ENCODE assay signal across 8 cellular contexts in the genomic region with DNA sequence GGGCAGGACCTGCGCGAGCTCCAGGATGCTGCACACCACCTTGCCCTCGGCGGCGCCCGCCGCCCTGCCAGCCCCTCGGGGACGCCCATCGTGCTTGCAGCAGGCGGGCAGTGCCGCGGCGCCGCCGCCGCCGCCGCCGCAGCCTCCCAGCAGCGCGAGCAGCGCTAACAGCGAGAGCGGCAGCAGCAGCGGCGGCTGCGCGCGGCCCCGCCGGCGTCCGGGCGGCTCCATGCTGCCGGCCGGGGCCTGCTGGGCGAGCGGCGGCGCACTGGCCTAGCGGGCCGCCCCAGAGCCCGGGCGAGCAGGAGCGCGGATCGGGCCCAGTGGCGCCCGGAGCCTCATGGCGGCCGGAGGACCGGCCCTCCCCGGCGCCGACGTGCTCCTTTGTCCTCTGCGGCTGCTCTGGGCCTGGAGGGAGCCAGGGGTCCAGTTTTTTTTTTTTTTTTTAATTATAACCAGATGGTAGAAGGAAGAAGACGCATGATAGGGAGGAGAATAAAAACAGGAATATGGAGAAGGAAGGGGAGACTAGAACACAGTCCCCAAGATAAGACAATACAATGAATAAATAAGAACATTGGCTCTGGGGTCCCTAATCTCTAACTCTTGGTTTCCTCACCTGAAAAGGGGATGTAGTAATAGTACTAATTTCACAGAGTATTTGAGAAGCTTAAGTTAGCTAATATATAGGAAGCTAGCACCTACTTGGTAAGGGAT. TPM values are rescaled to one million over a fixed set of nuclear protein-coding genes. Genes with fewer than 3 reads are reported as not detected.
DNase-seq lines count a peak whose midpoint lies in the region; ATAC-seq and TF ChIP-seq lines count a peak whose summit lies in the region.

No MANE protein-coding gene starts in this region.

- no peak overlapping the region for H2BK5ac ChIP-seq in mesenchymal stem cell (ENCODE audit: low read depth, low read length, poor library complexity, severe bottlenecking)

- H3K4me1 Mint-ChIP-seq in CD4-positive, CD25-positive, alpha-beta regulatory T cell: peaks cover 0 to 3% (median 0%) of the 10 kb centered on the region in 4 donors

- no peak overlapping the region for H2BK15ac ChIP-seq in mesenchymal stem cell (ENCODE audit: low read depth, poor library complexity, severe bottlenecking)

- no peak overlapping the region for H2AK5ac ChIP-seq in mesenchymal stem cell (ENCODE audit: low read length, severe bottlenecking)

- no peak overlapping the region for H3K4ac ChIP-seq in mesenchymal stem cell (ENCODE audit: low read depth in 1 of 2, low read length in 2 of 2)

- H3K9me3 Mint-ChIP-seq in CD4-positive, CD25-positive, alpha-beta regulatory T cell: no peaks in the 10 kb centered on the region

- TF ChIP-seq CTCF in coronary artery (IDR thresholded peaks at IDR 0.05): no peak

- peak overlapping the region in 1 of 4 donors; percentile 61 for H3K4me3 Mint-ChIP-seq in CD4-positive, CD25-positive, alpha-beta regulatory T cell

- no peak overlapping the region for H3K23ac ChIP-seq in mesenchymal stem cell (ENCODE audit: low read length in 2 of 2)

- H2BK12ac ChIP-seq in mesenchymal stem cell (ENCODE audit: low read length in 2 of 2): no peak overlapping the region

- H2AFZ ChIP-seq in mesenchymal stem cell (ENCODE audit: low read depth, low read length): peak overlapping the region; percentile 42

- H3K36me3 Mint-ChIP-seq in CD4-positive, CD25-positive, alpha-beta regulatory T cell: no peaks in the 10 kb centered on the region

- DNase-seq in CD4-positive, CD25-positive, alpha-beta regulatory T cell: no peak
- DNase-seq in Jurkat, Clone E6-1 (ENCODE audit: low read depth, low spot score): no peak
- no peak for DNase-seq in coronary artery (ENCODE audit: low spot score)
- DNase-seq in mesenchymal stem cell: peak; percentile 43
- no peak for DNase-seq in T-helper 1 cell
- DNase-seq in activated gamma-delta T cell (lab: John Stamatoyannopoulos, UW): no peak
- DNase-seq in mucosa of gallbladder (ENCODE audit: low spot score): no peak

- peak overlapping the region; percentile 78 for H3K4me2 ChIP-seq in mesenchymal stem cell (ENCODE audit: low read length, poor library complexity, severe bottlenecking)

- no peak overlapping the region for H3K14ac ChIP-seq in mesenchymal stem cell (ENCODE audit: low read length in 2 of 2)

- peaks cover 6% of the 10 kb centered on the region for H3K27me3 ChIP-seq in CD4-positive, CD25-positive, alpha-beta regulatory T cell (ENCODE audit: control insufficient read depth, insufficient read depth, low read length)
- no peaks in the 10 kb centered on the region for H3K27me3 ChIP-seq in mesenchymal stem cell (ENCODE audit: control insufficient read depth in 1 of 2, insufficient read depth in 1 of 2, low read length in 2 of 2)

- WGBS in mesenchymal stem cell: under 1% methylated on average over 38 of the region's 59 CpGs

- H4K91ac ChIP-seq in mesenchymal stem cell (ENCODE audit: low read length): no peak overlapping the region

- H3K36me3 ChIP-seq in CD4-positive, CD25-positive, alpha-beta regulatory T cell (ENCODE audit: control insufficient read depth, insufficient read depth, low read length): no peaks in the 10 kb centered on the region
- no peaks in the 10 kb centered on the region for H3K36me3 ChIP-seq in mesenchymal stem cell (ENCODE audit: control insufficient read depth in 1 of 2, insufficient read depth in 2 of 2, low read depth in 1 of 2, low read length in 2 of 2)

- H3K4me1 ChIP-seq in CD4-positive, CD25-positive, alpha-beta regulatory T cell (ENCODE audit: control insufficient read depth, insufficient read depth, low read length, poor library complexity, severe bottlenecking): no peaks in the 10 kb centered on the region
- H3K4me1 ChIP-seq in mesenchymal stem cell (ENCODE audit: control insufficient read depth, insufficient read depth, low read depth, low read length): peaks cover 3% of the 10 kb centered on the region

- H3K9me3 ChIP-seq in CD4-positive, CD25-positive, alpha-beta regulatory T cell (ENCODE audit: control insufficient read depth in 2 of 2, low read length in 2 of 2): no peaks in the 10 kb centered on the region
- no peaks in the 10 kb centered on the region for H3K9me3 ChIP-seq in mesenchymal stem cell (ENCODE audit: control insufficient read depth, low read length)

- ATAC-seq in CD4-positive, CD25-positive, alpha-beta regulatory T cell (ENCODE audit: low read depth in 2 of 2): peak; percentile 16 to 22
- no peak for ATAC-seq in GM19452 (IDR thresholded peaks at IDR 0.05; ENCODE audit: unreplicated experiment)

- peaks cover 33% of the 10 kb centered on the region for H3K27me3 Mint-ChIP-seq in CD4-positive, CD25-positive, alpha-beta regulatory T cell

- no peak overlapping the region for H3K27ac ChIP-seq in CD4-positive, CD25-positive, alpha-beta regulatory T cell (ENCODE audit: insufficient read depth, low read length, poor library complexity, severe bottlenecking)
- H3K27ac ChIP-seq in coronary artery (peak overlapping the region in 1 of 2 donors; percentile 77), mesenchymal stem cell (ENCODE audit: low read length, poor library complexity, severe bottlenecking) (no peak overlapping the region)

- H3K9ac ChIP-seq in mesenchymal stem cell (ENCODE audit: low read length): peak overlapping the region; percentile 86

- H2BK120ac ChIP-seq in mesenchymal stem cell (ENCODE audit: low read depth, low read length): no peak overlapping the region

- H3K27ac Mint-ChIP-seq in CD4-positive, CD25-positive, alpha-beta regulatory T cell: no peak overlapping the region

- H3K79me1 ChIP-seq in mesenchymal stem cell (replicated peaks; ENCODE audit: low read length, poor library complexity, severe bottlenecking): no peaks in the 10 kb centered on the region

- H3K4me3 ChIP-seq in CD4-positive, CD25-positive, alpha-beta regulatory T cell (ENCODE audit: low read depth, low read length): no peak overlapping the region
- H3K4me3 ChIP-seq in Jurkat, Clone E6-1 (ENCODE audit: low read length): peak overlapping the region; percentile 18; the same call in 1 of the 2 replicates
- H3K4me3 ChIP-seq in coronary artery (peak overlapping the region; percentile 65), mesenchymal stem cell (ENCODE audit: insufficient read depth in 1 of 2, low read depth in 1 of 2, low read length in 2 of 2) (peak overlapping the region in 1 of 2 experiments; percentile 32)

- peak overlapping the region; percentile 85 for H4K8ac ChIP-seq in mesenchymal stem cell (ENCODE audit: low read length)

- H3K18ac ChIP-seq in mesenchymal stem cell (ENCODE audit: low read depth in 1 of 2, low read length in 2 of 2): peak overlapping the region; percentile 21 to 62

RNA-seq across cellular contexts. Expression of gene ANKRD62, which starts 17.1 kb away (rescaled TPM):
- not detected for total RNA-seq in CD4-positive, CD25-positive, alpha-beta regulatory T cell
- polyA plus RNA-seq in CD4-positive, CD25-positive, alpha-beta regulatory T cell: not detected
- polyA plus RNA-seq in Jurkat, Clone E6-1 (2012; ENCODE audit: insufficient read depth, insufficient read length): not detected
- not detected for polyA plus RNA-seq in mesenchymal stem cell (2013, experiment 1 of 2)
- polyA plus RNA-seq in mesenchymal stem cell (2013, experiment 2 of 2): not detected
- total RNA-seq in mucosa of gallbladder: not detected
